Comparison of ENCODE assay signal across 19 cellular contexts in genomic region chr9:109996936-109997580, GRCh38.
"Had no signal": no experiment of that assay in that cellular context is flagged by ENCODE, and none has a peak within 500 bp of the region (broad histone marks: within the 10 kb centered on the region; RNA-seq: fewer than 3 reads in every experiment).

No MANE protein-coding gene starts in this region.

- H3K36me3 ChIP-seq: adrenal gland, ascending aorta, colonic mucosa, tibial artery had no signal

- H3K36me3 Mint-ChIP-seq: T-cell had no signal

- DNase-seq: activated CD4-positive, alpha-beta T cell treated with anti-CD3 and anti-CD28 coated beads for 1 hour; activated CD4-positive, alpha-beta T cell treated with anti-CD3 and anti-CD28 coated beads, Interleukin-2, amount 50 U/mL, for 4 hours; activated CD8-positive, alpha-beta memory T cell treated with anti-CD3 and anti-CD28 coated beads for 24 hours; activated CD8-positive, alpha-beta memory T cell treated with anti-CD3 and anti-CD28 coated beads, Interleukin-2, amount 50 U/mL, for 4 hours; activated T-cell treated with anti-CD3 and anti-CD28 coated beads, Interleukin-2, amount 50 U/mL, for 24 hours; colonic mucosa; dorsolateral prefrontal cortex; kidney; naive thymus-derived CD8-positive, alpha-beta T cell; T-cell; tibial artery had no signal

- H3K4me3 Mint-ChIP-seq: activated naive CD8-positive, alpha-beta T cell; activated T-cell treated with anti-CD3 and anti-CD28 coated beads, Interleukin-2, amount 50 U/mL, for 24 hours; activated T-helper 17 cell treated with anti-CD3 and anti-CD28 coated beads, Interleukin-2, amount 50 U/mL, for 72 hours; mesothelial cell of epicardium; naive thymus-derived CD8-positive, alpha-beta T cell; stimulated activated naive CD8-positive, alpha-beta T cell treated with anti-CD3 and anti-CD28 coated beads, Interleukin-15, Interleukin-2, amounts not matched to agents 100 ng/mL and 50 ng/mL, for 24 hours; T-cell; T-helper 2 cell treated with Interferon-gamma antibody and Interleukin-4, amounts not matched to agents 5 μg/mL and 100 μg/mL, for 36 hours had no signal

- H3K27me3 ChIP-seq: adrenal gland, ascending aorta, colonic mucosa, dorsolateral prefrontal cortex, tibial artery had no signal

- H3K27ac Mint-ChIP-seq: activated naive CD8-positive, alpha-beta T cell; activated T-cell treated with anti-CD3 and anti-CD28 coated beads, Interleukin-2, amount 50 U/mL, for 24 hours; activated T-helper 17 cell treated with anti-CD3 and anti-CD28 coated beads, Interleukin-2, amount 50 U/mL, for 72 hours; mesothelial cell of epicardium; progenitor cell of endocrine pancreas; stimulated activated naive CD8-positive, alpha-beta T cell treated with anti-CD3 and anti-CD28 coated beads, Interleukin-15, Interleukin-2, amounts not matched to agents 100 ng/mL and 50 ng/mL, for 24 hours; T-cell; T-helper 2 cell treated with Interferon-gamma antibody and Interleukin-4, amounts not matched to agents 5 μg/mL and 100 μg/mL, for 36 hours had no signal

- H3K27me3 Mint-ChIP-seq: activated naive CD8-positive, alpha-beta T cell; activated T-helper 17 cell treated with anti-CD3 and anti-CD28 coated beads, Interleukin-2, amount 50 U/mL, for 72 hours; progenitor cell of endocrine pancreas; stimulated activated naive CD8-positive, alpha-beta T cell treated with anti-CD3 and anti-CD28 coated beads, Interleukin-15, Interleukin-2, amounts not matched to agents 100 ng/mL and 50 ng/mL, for 24 hours had no signal

- H3K27ac ChIP-seq: adrenal gland, ascending aorta, colonic mucosa had no signal

- H3K4me1 Mint-ChIP-seq: mesothelial cell of epicardium; naive thymus-derived CD8-positive, alpha-beta T cell; T-cell had no signal

- H3K4me3 ChIP-seq: adrenal gland, ascending aorta, colonic mucosa, dorsolateral prefrontal cortex, tibial artery had no signal
